Comparison of ENCODE assay signal across 22 cellular contexts in the genomic region with DNA sequence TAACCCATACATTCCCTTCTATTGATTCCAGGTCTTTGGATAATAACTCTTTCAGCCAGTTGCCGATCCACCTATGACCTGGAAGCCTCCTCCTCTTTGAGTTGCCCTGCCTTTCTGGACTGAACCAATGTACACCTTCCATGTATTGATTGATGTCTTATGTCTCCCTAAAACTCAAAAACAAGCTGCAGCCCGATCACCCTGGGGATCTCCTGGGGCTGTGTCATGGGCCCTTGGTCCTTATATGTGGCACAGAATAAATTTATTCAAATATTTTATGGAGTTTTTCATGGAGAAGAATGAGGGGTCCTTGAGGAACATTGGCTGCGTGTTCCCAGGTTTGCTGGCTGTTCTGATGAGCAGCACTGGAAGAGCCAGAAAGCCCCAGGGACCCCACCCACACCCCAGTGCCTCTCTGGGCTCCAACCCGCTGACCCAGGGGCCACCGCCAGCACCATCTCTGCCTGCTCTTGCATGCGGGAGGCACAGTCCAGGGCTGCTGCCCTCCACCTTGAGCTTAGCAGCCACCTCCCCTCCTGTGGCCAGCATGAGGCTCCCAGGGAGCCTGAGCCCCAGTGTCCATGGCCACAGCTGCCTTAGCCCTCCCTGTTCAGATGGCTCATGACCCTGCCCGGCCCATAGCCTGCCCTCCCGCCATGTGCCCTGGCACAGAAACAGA. TPM values are rescaled to one million over a fixed set of nuclear protein-coding genes. Genes with fewer than 3 reads are reported as not detected.
"Had no signal": no experiment of that assay in that cellular context is flagged by ENCODE, and none has a peak within 500 bp of the region (broad histone marks: within the 10 kb centered on the region; RNA-seq: fewer than 3 reads in every experiment).

No MANE protein-coding gene starts in this region.

- H3K9me3 ChIP-seq: neutrophil, uterus had no signal

- H3K36me3 ChIP-seq: heart left ventricle, neutrophil, right atrium auricular region, stomach, uterus had no signal

- H3K4me3 Mint-ChIP-seq: naive thymus-derived CD4-positive, alpha-beta T cell; nephron progenitor cell had no signal

- H3K4me3 ChIP-seq: coronary artery, heart left ventricle, right atrium auricular region, stomach, uterus had no signal

- H3K36me3 Mint-ChIP-seq: naive thymus-derived CD4-positive, alpha-beta T cell had no signal

- H3K27ac ChIP-seq: coronary artery, heart left ventricle, neutrophil, right atrium auricular region, stomach, uterus had no signal

- H3K27me3 Mint-ChIP-seq: naive thymus-derived CD4-positive, alpha-beta T cell had no signal

- DNase-seq: effector CD8-positive, alpha-beta T cell; hypothalamus; kidney glomerular epithelial cell; naive thymus-derived CD4-positive, alpha-beta T cell; nephron progenitor cell; small intestine; stimulated activated CD4-positive, alpha-beta T cell treated with anti-CD3 and anti-CD28 coated beads, Interleukin-12 subunit alpha, Interleukin-12 subunit beta, amount 100 ng/mL, for 4 hours; stimulated activated naive CD4-positive, alpha-beta T cell; stomach; trophoblast cell; uterus had no signal

- H3K27ac Mint-ChIP-seq: naive thymus-derived CD4-positive, alpha-beta T cell; nephron progenitor cell had no signal

- H3K4me1 ChIP-seq: heart left ventricle, right atrium auricular region, stomach, uterus had no signal

- ATAC-seq: esophagus mucosa; heart left ventricle; naive thymus-derived CD4-positive, alpha-beta T cell had no signal

- H3K4me1 Mint-ChIP-seq: nephron progenitor cell had no signal

- H3K27me3 ChIP-seq: heart left ventricle, right atrium auricular region, uterus had no signal

RNA-seq across cellular contexts. Expression of a gene that starts 36.5 kb away (rescaled TPM):
- total RNA-seq: cerebellum, dermis microvascular lymphatic vessel endothelial cell, fibroblast of lung, frontal cortex, glomerular endothelial cell, osteoblast had no signal
- polyA plus RNA-seq: fibroblast of lung had no signal
